In the genomic region with DNA sequence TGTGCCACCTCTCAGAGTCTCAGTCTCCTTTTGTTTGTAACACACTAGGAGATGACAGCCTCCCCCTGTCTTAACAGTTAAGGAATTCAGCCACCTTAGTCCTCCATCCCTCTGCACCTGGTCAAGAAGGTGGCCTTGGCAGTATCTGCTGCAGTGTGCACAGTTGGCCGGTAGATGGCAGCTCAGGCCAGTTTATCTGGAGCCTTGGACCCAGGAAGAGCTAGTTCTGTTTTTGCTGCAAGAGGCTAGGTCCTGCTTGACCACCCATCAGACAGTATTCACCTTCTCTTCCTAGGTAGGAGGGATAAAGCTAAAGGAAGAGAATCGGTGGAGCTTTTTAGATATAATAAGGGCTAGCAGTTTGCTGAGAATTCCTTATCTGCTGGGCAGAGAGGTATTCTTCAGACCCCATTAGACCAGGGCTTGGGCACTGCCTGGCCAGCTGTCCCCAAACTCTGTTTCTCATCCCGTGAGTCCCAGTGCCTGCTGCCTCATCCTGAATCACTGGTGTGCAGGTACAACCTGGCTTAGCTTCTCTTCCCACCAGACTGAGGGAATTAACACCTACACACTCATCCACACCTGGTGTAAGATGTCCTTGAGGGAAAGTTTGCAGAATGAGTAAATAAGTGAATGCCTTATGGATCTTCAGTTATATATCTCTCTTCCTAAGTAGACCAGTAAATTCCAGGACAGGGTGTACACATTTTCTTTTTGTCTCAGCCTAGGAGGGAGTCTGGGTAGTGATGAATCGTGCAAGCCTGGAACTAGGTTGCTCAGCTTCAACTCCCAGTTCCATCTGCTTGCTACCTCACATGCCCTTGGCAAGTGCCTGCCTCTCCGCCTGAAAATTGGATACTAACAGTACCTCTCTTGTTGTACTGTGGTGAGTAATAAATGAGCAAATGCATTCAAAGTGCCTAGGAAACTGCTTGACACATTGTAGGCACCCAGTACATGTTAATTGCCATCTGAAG, we compare ENCODE assay signal across 8 cellular contexts.
A peak's percentile ranks its signal among the peaks of the same experiment; 100 is the strongest.
DNase-seq lines count a peak whose midpoint lies in the region; ATAC-seq and TF ChIP-seq lines count a peak whose summit lies in the region.

No MANE protein-coding gene starts in this region.

- H3K27ac ChIP-seq in spleen: no peak overlapping the region

- peaks cover 0 to 26% (median 0%) of the 10 kb centered on the region in 7 donors for H3K27me3 ChIP-seq in spleen (replicated peaks in 1 of 7)

- WGBS in spleen, 5 donors: 35 to 46% (median 41%) methylated on average over 5 of the region's 5 CpGs

- TF ChIP-seq POLR2A in spleen (IDR thresholded peaks at IDR 0.05): no peak

- peak; percentile 87 for ATAC-seq in HG02610 (IDR thresholded peaks at IDR 0.05; ENCODE audit: unreplicated experiment)

- intact Hi-C loops in spleen (cut with DNase I; ENCODE audit: low total_unique reads): loop anchor here (5.0 to 10.0 kb wide), 3 partner anchors 317 to 847 kb away; no protein-coding TSS in a partner anchor

- no peaks in the 10 kb centered on the region for H3K36me3 ChIP-seq in spleen

- peaks cover 0 to 6% (median 0%) of the 10 kb centered on the region in 6 donors for H3K4me1 ChIP-seq in spleen

- H3K4me3 ChIP-seq in spleen: no peak overlapping the region

- no peaks in the 10 kb centered on the region for H3K9me3 ChIP-seq in spleen

- peak; percentile 56 for DNase-seq in NCI-H146 (lab: John Stamatoyannopoulos, UW)
- DNase-seq in T-helper 22 cell (ENCODE audit: low read depth): peak; percentile 6
- DNase-seq in astrocyte of the hippocampus (ENCODE audit: low read depth, low spot score): peak; percentile 86
- DNase-seq in iPS DF 19.7 (ENCODE audit: low read depth, low spot score): peak; percentile 38
- DNase-seq in spleen: peak; percentile 82
- DNase-seq in GF-D8 (lab: John Stamatoyannopoulos, UW): no peak

- TF ChIP-seq CTCF in GM12872 (IDR thresholded peaks at IDR 0.05; ENCODE audit: insufficient read depth, low read depth, low read length): peak; percentile 95
- TF ChIP-seq CTCF in spleen (IDR thresholded peaks at IDR 0.05 in 8 of 11, conservative IDR thresholded peaks at IDR 0.05 in 3 of 11): peak; percentile 73 to 93 (median 90)
